Comparison of ENCODE assay signal across 13 cellular contexts in the genomic region with DNA sequence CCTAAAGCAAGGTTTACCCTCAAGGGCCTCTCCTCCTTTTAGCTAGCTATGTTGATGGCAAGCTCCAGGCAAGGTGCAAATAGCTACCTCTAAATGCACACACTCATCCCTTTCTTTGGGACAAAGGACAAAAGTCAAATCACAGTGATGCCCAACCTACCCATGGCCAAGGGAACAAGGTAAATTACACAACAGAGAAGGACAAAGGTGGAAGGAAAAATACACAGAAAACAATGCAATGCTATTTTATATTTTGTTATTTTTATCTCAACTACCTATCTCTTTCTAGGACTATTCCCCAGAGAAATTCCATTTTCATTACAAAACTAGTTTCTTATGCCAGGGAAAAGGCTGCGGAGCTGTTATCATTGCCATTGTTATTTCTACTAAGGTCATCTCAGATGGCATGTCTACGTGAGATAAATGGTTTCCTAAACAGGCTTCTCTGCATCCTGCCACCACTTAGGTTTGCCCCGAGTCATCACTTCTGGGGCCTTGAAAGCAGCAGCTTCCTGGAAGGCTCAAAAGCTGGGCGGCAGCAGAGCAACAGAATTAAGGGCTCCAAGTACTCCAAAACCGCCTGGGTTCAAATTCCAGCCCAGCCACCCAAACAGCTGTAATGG. TPM values are rescaled to one million over a fixed set of nuclear protein-coding genes. Genes with fewer than 3 reads are reported as not detected.
DNase-seq lines count a peak whose midpoint lies in the region; ATAC-seq and TF ChIP-seq lines count a peak whose summit lies in the region.
"Had no signal": no experiment of that assay in that cellular context is flagged by ENCODE, and none has a peak within 500 bp of the region (broad histone marks: within the 10 kb centered on the region; RNA-seq: fewer than 3 reads in every experiment).

No MANE protein-coding gene starts in this region.

- H3K27me3 Mint-ChIP-seq in activated T-cell treated with anti-CD3 and anti-CD28 coated beads, Interleukin-2, amount 50 U/mL, for 72 hours (ENCODE audit: low read depth): no peaks in the 10 kb centered on the region
- no peaks in the 10 kb centered on the region for H3K27me3 Mint-ChIP-seq in memory B cell

- TF ChIP-seq CTCF in lower leg skin (IDR thresholded peaks at IDR 0.05): no peak
- no peak for TF ChIP-seq CTCF in GM20000 (IDR thresholded peaks at IDR 0.05; ENCODE audit: extremely low read depth, missing control alignments)

- intact Hi-C loops in lower leg skin (cut with DNase I; ENCODE audit: low total_unique reads): no loop called here

- DNase-seq in stimulated activated CD4-positive, alpha-beta T cell treated with anti-CD3 and anti-CD28 coated beads, Interleukin-4, amount 100 ng/mL, for 24 hours: peak; percentile 28
- DNase-seq in stimulated activated CD4-positive, alpha-beta T cell treated with anti-CD3 and anti-CD28 coated beads, Interleukin-4, amount 100 ng/mL, for 1 hour: no peak
- DNase-seq in activated T-cell treated with anti-CD3 and anti-CD28 coated beads, Interleukin-2, amount 50 U/mL, for 72 hours: peak; percentile 23 to 40
- DNase-seq in memory B cell (ENCODE audit: low spot score in 2 of 2): no peak
- no peak for DNase-seq in lower leg skin (ENCODE audit: low spot score in 2 of 2)
- DNase-seq in GM20000 (ENCODE audit: low spot score): no peak
- no peak for DNase-seq in kidney glomerular epithelial cell (lab: John Stamatoyannopoulos, UW)
- DNase-seq: NCI-H2081 treated with DMSO at 0.1 percent for 48 hours, tibial artery had no signal

- peak overlapping the region; percentile 71 to 93 for H3K4me3 Mint-ChIP-seq in activated T-cell treated with anti-CD3 and anti-CD28 coated beads, Interleukin-2, amount 50 U/mL, for 72 hours
- no peak overlapping the region for H3K4me3 Mint-ChIP-seq in memory B cell

- peaks cover 33 to 46% of the 10 kb centered on the region in 2 donors for H3K36me3 Mint-ChIP-seq in activated T-cell treated with anti-CD3 and anti-CD28 coated beads, Interleukin-2, amount 50 U/mL, for 72 hours (ENCODE audit: insufficient read depth in 2 of 2)
- H3K36me3 Mint-ChIP-seq in memory B cell: peaks cover 48% of the 10 kb centered on the region

- peak overlapping the region; percentile 99 for H3K27ac Mint-ChIP-seq in activated T-cell treated with anti-CD3 and anti-CD28 coated beads, Interleukin-2, amount 50 U/mL, for 72 hours
- peak overlapping the region; percentile 87 for H3K27ac Mint-ChIP-seq in memory B cell

- TF ChIP-seq POLR2A in lower leg skin (IDR thresholded peaks at IDR 0.05): no peak

- no peak overlapping the region for H3K4me3 ChIP-seq in lower leg skin (ENCODE audit: low read depth, poor library complexity, severe bottlenecking)
- H3K4me3 ChIP-seq: BLaER1 treated with 17β-estradiol and CSF1 and Interleukin-3, amounts not matched to agents 10 nM and 100 nM; HAP-1; ovary; tibial artery had no signal

- ATAC-seq in activated T-cell treated with anti-CD3 and anti-CD28 coated beads, Interleukin-2, amount 50 U/mL, for 72 hours (replicated peaks in 1 of 2): no peak
- ATAC-seq in memory B cell (ENCODE audit: low read depth) (no peak), HG03108 (IDR thresholded peaks at IDR 0.05; ENCODE audit: unreplicated experiment) (no peak)

- H3K9me3 Mint-ChIP-seq in activated T-cell treated with anti-CD3 and anti-CD28 coated beads, Interleukin-2, amount 50 U/mL, for 72 hours: no peaks in the 10 kb centered on the region
- no peaks in the 10 kb centered on the region for H3K9me3 Mint-ChIP-seq in memory B cell

- WGBS in lower leg skin, 2 donors: 69 to 88% methylated on average over 5 of the region's 5 CpGs

- H3K4me1 Mint-ChIP-seq in activated T-cell treated with anti-CD3 and anti-CD28 coated beads, Interleukin-2, amount 50 U/mL, for 72 hours (ENCODE audit: low read depth): peaks cover 63% of the 10 kb centered on the region
- H3K4me1 Mint-ChIP-seq in memory B cell: peaks cover 47% of the 10 kb centered on the region

RNA-seq across cellular contexts. Expression of gene BCL2, which starts 21.1 kb away (rescaled TPM):
- total RNA-seq in activated T-cell treated with anti-CD3 and anti-CD28 coated beads, Interleukin-2, amount 50 U/mL, for 72 hours: 100 to 1,000 TPM in 1 of 2 donors, 10 to 100 TPM in 1; 98.3 to 133 TPM
- 10 to 100 TPM; 12.8 to 21.7 (median 18.2) TPM for total RNA-seq in lower leg skin

Comparison
In these comparisons a context has a peak if more than half of its experiments do, and no peak if none do; other contexts are left out.
1. DNase-seq: peak in stimulated activated CD4-positive, alpha-beta T cell treated with anti-CD3 and anti-CD28 coated beads, Interleukin-4, amount 100 ng/mL, for 24 hours (single experiment) and activated T-cell treated with anti-CD3 and anti-CD28 coated beads, Interleukin-2, amount 50 U/mL, for 72 hours (2 of 2); none in stimulated activated CD4-positive, alpha-beta T cell treated with anti-CD3 and anti-CD28 coated beads, Interleukin-4, amount 100 ng/mL, for 1 hour (single experiment), memory B cell (0 of 2), lower leg skin (0 of 2), GM20000 (single experiment) and kidney glomerular epithelial cell (single experiment).
2. RNA of gene BCL2, which starts 21.1 kb away (total RNA-seq): 98.3 to 133 TPM in activated T-cell treated with anti-CD3 and anti-CD28 coated beads, Interleukin-2, amount 50 U/mL, for 72 hours; 12.8 to 21.7 TPM in lower leg skin; every median in the first group is over 4 times any median in the second.